In the genomic region with DNA sequence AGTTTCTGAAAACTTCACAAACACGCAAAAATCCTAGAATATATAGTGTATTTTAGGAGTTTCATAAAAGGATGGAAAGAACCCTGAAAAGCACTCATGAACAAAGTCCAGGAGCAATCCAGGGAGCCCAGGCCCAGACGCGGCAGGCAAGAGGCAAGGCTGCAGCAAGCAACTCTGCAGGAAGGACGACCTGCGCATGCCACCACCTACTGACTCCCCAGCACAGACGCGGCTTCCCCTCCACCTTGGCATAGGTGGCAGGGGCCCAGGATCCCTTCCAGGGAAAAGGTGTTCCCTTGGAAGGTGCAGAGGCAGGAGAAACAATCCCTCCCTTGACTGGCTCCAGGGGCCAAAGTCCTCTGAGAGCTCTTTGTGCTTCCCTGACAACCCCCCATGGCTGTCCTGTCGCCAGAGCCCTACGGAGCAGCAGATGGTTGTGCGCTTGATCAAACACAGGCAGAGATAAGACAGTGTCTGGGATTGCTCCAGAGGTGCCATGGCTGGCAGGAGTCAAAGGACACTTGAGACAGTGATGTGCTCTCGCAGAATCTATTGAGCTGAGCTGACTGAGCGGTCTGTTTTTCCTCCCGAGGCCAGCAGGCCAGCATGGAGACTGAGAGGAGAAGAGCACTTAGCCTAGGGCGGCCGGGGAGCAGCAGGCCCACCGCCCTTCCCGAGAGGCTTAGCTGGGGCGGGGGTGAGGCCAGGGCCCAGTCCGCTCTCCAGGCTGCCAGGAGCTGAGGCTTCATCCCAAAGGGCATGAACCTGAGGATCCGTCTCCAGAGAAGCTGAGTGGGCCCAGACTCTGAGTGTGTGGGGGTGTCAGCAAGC, we compare ENCODE assay signal across 1 cellular context.
TF ChIP-seq lines count a peak whose summit lies in the region.

No MANE protein-coding gene starts in this region.

TF ChIP-seq in HepG2, 621 proteins besides CTCF, POLR2A, EP300 and RAD21 (continued from another document and continues in another):
- TF ChIP-seq ZNF407 (CRISPR knock-in tag; IDR thresholded peaks at IDR 0.05; ENCODE audit: not compliant biosample characterization) = no peak
- 0 out of 2 replicates have a peak, but pooled peaks have one; percentile 5 for TF ChIP-seq MAZ (IDR thresholded peaks at IDR 0.05; ENCODE audit: borderline replicate concordance, low read depth, low read length)
- TF ChIP-seq MAZ (CRISPR knock-in tag; IDR thresholded peaks at IDR 0.05; ENCODE audit: low read depth) = no peak
- TF ChIP-seq HNF1A (IDR thresholded peaks at IDR 0.05; ENCODE audit: low read depth) = no peak
- TF ChIP-seq HNF1A (CRISPR knock-in tag; IDR thresholded peaks at IDR 0.05; ENCODE audit: borderline replicate concordance) = peak; percentile 73; the same call in 1 of the 2 replicates
- peak; percentile 58; the same call in 1 of the 2 replicates for TF ChIP-seq SIX4 (CRISPR knock-in tag; IDR thresholded peaks at IDR 0.05)
- TF ChIP-seq, protein P1, sequence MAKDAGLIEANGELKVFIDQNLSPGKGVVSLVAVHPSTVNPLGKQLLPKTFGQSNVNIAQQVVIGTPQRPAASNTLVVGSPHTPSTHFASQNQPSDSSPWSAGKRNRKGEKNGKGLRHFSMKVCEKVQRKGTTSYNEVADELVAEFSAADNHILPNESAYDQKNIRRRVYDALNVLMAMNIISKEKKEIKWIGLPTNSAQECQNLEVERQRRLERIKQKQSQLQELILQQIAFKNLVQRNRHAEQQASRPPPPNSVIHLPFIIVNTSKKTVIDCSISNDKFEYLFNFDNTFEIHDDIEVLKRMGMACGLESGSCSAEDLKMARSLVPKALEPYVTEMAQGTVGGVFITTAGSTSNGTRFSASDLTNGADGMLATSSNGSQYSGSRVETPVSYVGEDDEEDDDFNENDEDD (CRISPR knock-in tag; IDR thresholded peaks at IDR 0.05; ENCODE audit: borderline replicate concordance) = no peak
- TF ChIP-seq POGZ (CRISPR knock-in tag; IDR thresholded peaks at IDR 0.05) = no peak
- 0 out of 2 replicates have a peak, but pooled peaks have one; percentile 27 for TF ChIP-seq RCOR2 (CRISPR knock-in tag; IDR thresholded peaks at IDR 0.05)
- TF ChIP-seq ZNF543 (CRISPR knock-in tag; IDR thresholded peaks at IDR 0.05) = 0 out of 2 replicates have a peak, but pooled peaks have one; percentile 67
- no peak for TF ChIP-seq ZNF703 (CRISPR knock-in tag; IDR thresholded peaks at IDR 0.05; ENCODE audit: borderline replicate concordance)
- peak; percentile 70; the same call in 1 of the 2 replicates for TF ChIP-seq SMAD3 (CRISPR knock-in tag; IDR thresholded peaks at IDR 0.05)
- peak; percentile 80; the same call in 1 of the 2 replicates for TF ChIP-seq GTF3A (CRISPR knock-in tag; conservative IDR thresholded peaks at IDR 0.05)
- no peak for TF ChIP-seq PAX8 (CRISPR knock-in tag; IDR thresholded peaks at IDR 0.05; ENCODE audit: borderline replicate concordance)
- TF ChIP-seq, protein P2, sequence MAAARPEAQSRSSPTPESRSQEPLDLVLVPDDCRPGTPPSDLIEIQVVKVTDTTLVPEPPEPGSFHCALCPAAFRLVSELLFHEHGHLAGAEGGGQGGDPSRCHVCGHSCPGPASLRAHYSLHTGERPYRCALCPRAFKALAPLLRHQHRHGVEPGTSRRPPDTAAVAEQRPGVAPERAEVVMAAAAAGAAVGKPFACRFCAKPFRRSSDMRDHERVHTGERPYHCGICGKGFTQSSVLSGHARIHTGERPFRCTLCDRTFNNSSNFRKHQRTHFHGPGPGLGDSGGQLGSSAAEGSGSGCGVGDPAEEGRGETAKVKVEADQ (CRISPR knock-in tag; IDR thresholded peaks at IDR 0.05; ENCODE audit: borderline replicate concordance) = no peak
- TF ChIP-seq KLF16 (CRISPR knock-in tag; IDR thresholded peaks at IDR 0.05) = 0 out of 4 replicates have a peak, but pooled peaks of 1 of the 2 experiments have one; percentile 25
- TF ChIP-seq, protein P3, sequence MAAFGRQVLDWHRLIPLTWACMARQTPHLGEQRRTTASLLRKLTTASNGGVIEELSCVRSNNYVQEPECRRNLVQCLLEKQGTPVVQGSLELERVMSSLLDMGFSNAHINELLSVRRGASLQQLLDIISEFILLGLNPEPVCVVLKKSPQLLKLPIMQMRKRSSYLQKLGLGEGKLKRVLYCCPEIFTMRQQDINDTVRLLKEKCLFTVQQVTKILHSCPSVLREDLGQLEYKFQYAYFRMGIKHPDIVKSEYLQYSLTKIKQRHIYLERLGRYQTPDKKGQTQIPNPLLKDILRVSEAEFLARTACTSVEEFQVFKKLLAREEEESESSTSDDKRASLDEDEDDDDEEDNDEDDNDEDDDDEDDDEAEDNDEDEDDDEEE (CRISPR knock-in tag; IDR thresholded peaks at IDR 0.05) = no peak
- TF ChIP-seq RELA (CRISPR knock-in tag; IDR thresholded peaks at IDR 0.05) = 0 out of 2 replicates have a peak, but pooled peaks have one; percentile 72
- TF ChIP-seq HNRNPL (IDR thresholded peaks at IDR 0.05; ENCODE audit: low read depth, low read length) = peak; percentile 87
- TF ChIP-seq, protein P4, sequence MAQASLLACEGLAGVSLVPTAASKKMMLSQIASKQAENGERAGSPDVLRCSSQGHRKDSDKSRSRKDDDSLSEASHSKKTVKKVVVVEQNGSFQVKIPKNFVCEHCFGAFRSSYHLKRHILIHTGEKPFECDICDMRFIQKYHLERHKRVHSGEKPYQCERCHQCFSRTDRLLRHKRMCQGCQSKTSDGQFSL (CRISPR knock-in tag; IDR thresholded peaks at IDR 0.05) = 0 out of 2 replicates have a peak, but pooled peaks have one; percentile 9
- no peak for TF ChIP-seq ZNF790 (CRISPR knock-in tag; IDR thresholded peaks at IDR 0.05; ENCODE audit: borderline replicate concordance)
- TF ChIP-seq EZH2 (conservative IDR thresholded peaks at IDR 0.05; ENCODE audit: low read depth, low read length) = no peak
- 0 out of 2 replicates have a peak, but pooled peaks have one; percentile 37 for TF ChIP-seq ARNTL (CRISPR knock-in tag; IDR thresholded peaks at IDR 0.05)
- peak; percentile 87 for TF ChIP-seq ZNF280B (CRISPR knock-in tag; IDR thresholded peaks at IDR 0.05; ENCODE audit: borderline replicate concordance)
- peak; percentile 46; the same call in 1 of the 2 replicates for TF ChIP-seq KDM3A (CRISPR knock-in tag; IDR thresholded peaks at IDR 0.05; ENCODE audit: low read depth)
- peak; percentile 57; the same call in 1 of the 2 replicates for TF ChIP-seq NCOA2 (CRISPR knock-in tag; IDR thresholded peaks at IDR 0.05)
- TF ChIP-seq SIX1 (CRISPR knock-in tag; IDR thresholded peaks at IDR 0.05; ENCODE audit: borderline replicate concordance) = peak; percentile 26; the same call in 1 of the 2 replicates
- TF ChIP-seq REL (CRISPR knock-in tag; conservative IDR thresholded peaks at IDR 0.05) = no peak
- TF ChIP-seq, protein P5, sequence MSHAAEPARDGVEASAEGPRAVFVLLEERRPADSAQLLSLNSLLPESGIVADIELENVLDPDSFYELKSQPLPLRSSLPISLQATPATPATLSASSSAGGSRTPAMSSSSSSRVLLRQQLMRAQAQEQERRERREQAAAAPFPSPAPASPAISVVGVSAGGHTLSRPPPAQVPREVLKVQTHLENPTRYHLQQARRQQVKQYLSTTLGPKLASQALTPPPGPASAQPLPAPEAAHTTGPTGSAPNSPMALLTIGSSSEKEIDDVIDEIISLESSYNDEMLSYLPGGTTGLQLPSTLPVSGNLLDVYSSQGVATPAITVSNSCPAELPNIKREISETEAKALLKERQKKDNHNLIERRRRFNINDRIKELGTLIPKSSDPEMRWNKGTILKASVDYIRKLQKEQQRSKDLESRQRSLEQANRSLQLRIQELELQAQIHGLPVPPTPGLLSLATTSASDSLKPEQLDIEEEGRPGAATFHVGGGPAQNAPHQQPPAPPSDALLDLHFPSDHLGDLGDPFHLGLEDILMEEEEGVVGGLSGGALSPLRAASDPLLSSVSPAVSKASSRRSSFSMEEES (CRISPR knock-in tag; IDR thresholded peaks at IDR 0.05) = peak; percentile 25; the same call in 1 of the 2 replicates
- no peak for TF ChIP-seq ATF3 (CRISPR knock-in tag; IDR thresholded peaks at IDR 0.05)
